Comparison of ENCODE assay signal across 7 cellular contexts in the genomic region with DNA sequence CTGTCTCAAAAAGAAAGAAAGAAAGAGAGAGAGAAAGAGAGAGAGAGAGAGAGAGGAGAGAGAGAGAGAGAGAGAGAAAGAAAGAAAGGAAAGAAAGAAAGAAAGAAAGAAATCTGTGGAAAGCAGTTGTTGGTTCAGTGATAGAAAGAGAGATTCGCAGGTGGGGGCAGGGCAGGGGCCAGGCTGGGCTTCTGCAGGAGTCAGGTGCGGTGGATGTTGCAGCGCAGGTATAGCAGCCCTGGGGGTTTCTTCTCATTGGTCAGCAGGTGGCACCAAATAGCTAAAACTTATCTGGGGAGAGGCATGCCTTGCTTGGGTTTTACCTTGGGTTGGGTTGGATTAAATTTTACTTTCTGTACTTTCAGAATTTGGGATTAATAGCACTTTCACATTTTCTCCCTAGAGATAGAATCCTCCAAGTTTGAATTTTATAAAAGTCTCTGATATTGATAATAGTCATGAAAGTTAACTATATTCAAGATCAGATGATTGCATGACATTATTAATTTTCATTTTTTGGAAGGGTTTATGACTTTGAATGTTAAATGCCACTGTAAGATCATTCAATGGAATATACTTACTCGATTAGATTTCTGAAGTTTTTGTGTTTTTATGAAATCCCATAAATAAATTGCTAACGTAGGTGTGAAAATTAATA.
DNase-seq lines count a peak whose midpoint lies in the region; ATAC-seq and TF ChIP-seq lines count a peak whose summit lies in the region.

No MANE protein-coding gene starts in this region.

- in situ Hi-C loops in astrocyte of the cerebellum (cut with HindIII; ENCODE audit: low sequenced_read_pairs): loop anchor here (10.0 kb wide), 1 partner anchor 182 kb away; no protein-coding TSS in a partner anchor

- no peaks in the 10 kb centered on the region for H3K27me3 ChIP-seq in kidney epithelial cell (ENCODE audit: control insufficient read depth, insufficient read depth, low read length)

- DNase-seq in NCI-H1417 (lab: John Stamatoyannopoulos, UW) (peak; percentile 73 to 91 (median 86)), T-helper 2 cell (peak; percentile 3 to 81 (median 51)), astrocyte of the cerebellum (ENCODE audit: low read depth) (no peak), kidney epithelial cell (ENCODE audit: low read depth) (no peak)
- peak; percentile 6 to 48 (median 27) for DNase-seq in stimulated activated CD4-positive, alpha-beta T cell treated with anti-CD3 and anti-CD28 coated beads, TNF-alpha, amount 100 ng/mL, for 4 hours (ENCODE audit: low read depth in 3 of 3)

- H3K4me3 ChIP-seq in astrocyte of the cerebellum (ENCODE audit: low read depth, low read length): no peak overlapping the region
- H3K4me3 ChIP-seq in kidney epithelial cell (ENCODE audit: low read depth, low read length): no peak overlapping the region

- H3K36me3 ChIP-seq in kidney epithelial cell (ENCODE audit: control insufficient read depth, insufficient read depth, low read length): no peaks in the 10 kb centered on the region

- ATAC-seq in GM18499 (IDR thresholded peaks at IDR 0.05; ENCODE audit: insufficient read depth, unreplicated experiment): peak; percentile 59
- ATAC-seq in HG02759 (IDR thresholded peaks at IDR 0.05; ENCODE audit: unreplicated experiment): peak; percentile 79

- TF ChIP-seq CTCF in astrocyte of the cerebellum (IDR thresholded peaks at IDR 0.05; ENCODE audit: low read depth, low read length, missing control alignments) (peak; percentile 67), kidney epithelial cell (IDR thresholded peaks at IDR 0.05; ENCODE audit: insufficient read depth, low read length, poor library complexity, severe bottlenecking) (peak; percentile 66)

Comparison
In these comparisons a context has a peak if more than half of its experiments do, and no peak if none do; other contexts are left out.
1. DNase-seq: peak in NCI-H1417 (3 of 3), T-helper 2 cell (5 of 5) and stimulated activated CD4-positive, alpha-beta T cell treated with anti-CD3 and anti-CD28 coated beads, TNF-alpha, amount 100 ng/mL, for 4 hours (3 of 3); none in astrocyte of the cerebellum (single experiment) and kidney epithelial cell (single experiment).